ENCODE assay signal across 8 cellular contexts in genomic region chr9:125189361-125190289, GRCh38. TPM values are rescaled to one million over a fixed set of nuclear protein-coding genes. Genes with fewer than 3 reads are reported as not detected.
A peak's percentile ranks its signal among the peaks of the same experiment; 100 is the strongest.
DNase-seq lines count a peak whose midpoint lies in the region; ATAC-seq and TF ChIP-seq lines count a peak whose summit lies in the region.

Gene PPP6C (minus strand): TSS chr9:125189803. CDS start chr9:125189718, 85 bp downstream.

- peak within 1 kb of the TSS; percentile 55 for H3K27ac ChIP-seq in PC-3 (ENCODE audit: low read length)

- H3K4me3 ChIP-seq in PC-3 (ENCODE audit: low read length) (peak within 1 kb of the TSS; percentile 99), mucosa of stomach (ENCODE audit: low read length) (peak within 1 kb of the TSS; percentile 78)

- TSS peak; percentile 92 for BruUV-seq in PC-3 (replicated peaks; lab: Mats Ljungman, UMichigan)

- no peaks in the 10 kb centered on the region for H4K20me1 ChIP-seq in PC-3 (ENCODE audit: low read length)

- POLR2A ChIA-PET in PC-3 (lab: Charles Lee; ENCODE audit: unreplicated experiment), result no interaction called here

- intact Hi-C loops in PC-3 (cut with micrococcal nuclease), result no loop called here

- ATAC-seq in GM21576 (IDR thresholded peaks at IDR 0.05; ENCODE audit: unreplicated experiment), result peak; percentile 92
- peak; percentile 95 for ATAC-seq in PC-3

- H3K9me3 ChIP-seq in PC-3 (ENCODE audit: low read length) (no peaks in the 10 kb centered on the region), mucosa of stomach (ENCODE audit: control insufficient read depth, low read length) (no peaks in the 10 kb centered on the region)

- H3K79me2 ChIP-seq in PC-3 (ENCODE audit: low read length), result peaks cover 57% of the 10 kb centered on the region

- TF ChIP-seq EP300 in Ishikawa (IDR thresholded peaks at IDR 0.05; ENCODE audit: borderline replicate concordance), result no peak; the same call in 1 of the 2 replicates

- H2AFZ ChIP-seq in PC-3 (ENCODE audit: low read length), result peak within 1 kb of the TSS; percentile 88

- no peaks in the 10 kb centered on the region for H3F3A ChIP-seq in PC-3 (ENCODE audit: low read length, unreplicated experiment)

- CTCF ChIA-PET in PC-3 (lab: Charles Lee), result no interaction called here

- H3K27me3 ChIP-seq in PC-3 (ENCODE audit: low read length) (no peaks in the 10 kb centered on the region), mucosa of stomach (ENCODE audit: control insufficient read depth, insufficient read depth, low read length) (no peaks in the 10 kb centered on the region)

- H3K9ac ChIP-seq in PC-3 (ENCODE audit: low read length) (peak within 1 kb of the TSS; percentile 98), mucosa of stomach (ENCODE audit: low read length) (peak within 1 kb of the TSS; percentile 99)

- H3K4me1 ChIP-seq in PC-3 (ENCODE audit: insufficient read depth, low read length) (no peaks in the 10 kb centered on the region), mucosa of stomach (ENCODE audit: control insufficient read depth, insufficient read depth, low read length) (peaks cover 4% of the 10 kb centered on the region)

- peak; percentile 27; the same call in 1 of the 2 replicates for TF ChIP-seq RAD21 in Ishikawa (IDR thresholded peaks at IDR 0.05; ENCODE audit: low read depth)

- peak; percentile 85 for TF ChIP-seq POLR2A in erythroblast (IDR thresholded peaks at IDR 0.05; ENCODE audit: low read length)

- H3K9me2 ChIP-seq in PC-3 (replicated peaks; ENCODE audit: low read length), result no peaks in the 10 kb centered on the region

- H3K36me3 ChIP-seq in PC-3 (ENCODE audit: low read depth, low read length), result no peaks in the 10 kb centered on the region
- no peaks in the 10 kb centered on the region for H3K36me3 ChIP-seq in mucosa of stomach (ENCODE audit: control insufficient read depth, insufficient read depth, low read length)

- peak; percentile 53 for TF ChIP-seq CTCF in PC-3 (conservative IDR thresholded peaks at IDR 0.05; ENCODE audit: low read depth, low read length)

- H3K4me2 ChIP-seq in PC-3 (ENCODE audit: low read length), result peak within 1 kb of the TSS; percentile 84

- DNase-seq in DMS153 treated with DMSO at 0.1 percent for 48 hours (lab: John Stamatoyannopoulos, UW; ENCODE audit: unreplicated experiment) (peak; percentile 87), PC-3 (peak; percentile 84), erythroblast (lab: John Stamatoyannopoulos, UW) (peak; percentile 98 to 99)
- DNase-seq in activated T-cell treated with anti-CD3 and anti-CD28 coated beads, Interleukin-2, amount 50 U/mL, for 1 hour, result peak; percentile 97
- DNase-seq in stimulated activated CD8-positive, alpha-beta memory T cell treated with anti-CD3 and anti-CD28 coated beads, Interleukin-7, amount 100 ng/mL, for 1 hour (ENCODE audit: low read depth in 2 of 2), result peak; percentile 95

TF ChIP-seq in Ishikawa, 13 proteins besides CTCF, POLR2A, EP300 and RAD21:
- TF ChIP-seq CEBPB (IDR thresholded peaks at IDR 0.05) (0 out of 2 replicates have a peak, but pooled peaks have one; percentile 1), EGR1 (IDR thresholded peaks at IDR 0.05) (no peak), NFIC (IDR thresholded peaks at IDR 0.05) (no peak), MAX (IDR thresholded peaks at IDR 0.05) (peak; percentile 52), ZBTB7A (IDR thresholded peaks at IDR 0.05; ENCODE audit: low read depth) (no peak), FOXM1 (IDR thresholded peaks at IDR 0.05; ENCODE audit: borderline replicate concordance, low read depth) (no peak), TEAD4 (IDR thresholded peaks at IDR 0.05) (peak; percentile 24; the same call in 1 of the 2 replicates), USF1 (IDR thresholded peaks at IDR 0.05) (0 out of 2 replicates have a peak, but pooled peaks have one; percentile 16), CREB1 (IDR thresholded peaks at IDR 0.05; ENCODE audit: low read depth) (peak; percentile 79), TAF1 (IDR thresholded peaks at IDR 0.05; ENCODE audit: low read depth) (peak; percentile 80), REST (IDR thresholded peaks at IDR 0.05; ENCODE audit: low read depth) (peak; percentile 10; the same call in 1 of the 2 replicates), TCF12 (IDR thresholded peaks at IDR 0.05; ENCODE audit: low read depth) (peak; percentile 50), YY1 (IDR thresholded peaks at IDR 0.05; ENCODE audit: low read depth) (peak; percentile 86)

RNA-seq across cellular contexts. Expression of gene PPP6C, which starts in this region (rescaled TPM):
- 10.8 and 16.4 TPM in 2 replicates for total RNA-seq in PC-3 (2014; rRNA removed)

Comparison
In these comparisons a context has a peak if more than half of its experiments do, and no peak if none do; other contexts are left out.
1. Peak in every context shown above with its lines: DNase-seq, ATAC-seq, H3K4me3 ChIP-seq and H3K27ac ChIP-seq.